8 cellular contexts compared by ENCODE assay signal in genomic region chr16:19559242-19559910, GRCh38. TPM values are rescaled to one million over a fixed set of nuclear protein-coding genes. Genes with fewer than 3 reads are reported as not detected.
DNase-seq lines count a peak whose midpoint lies in the region; ATAC-seq and TF ChIP-seq lines count a peak whose summit lies in the region.

No MANE protein-coding gene starts in this region.

- no peak for DNase-seq in right atrium auricular region (ENCODE audit: low spot score)
- no peak for DNase-seq in Right ventricle myocardium inferior (ENCODE audit: missing footprints)
- DNase-seq in T-helper 1 cell = peak in 3 of 5 donors; percentile 23 to 29 (median 23)
- DNase-seq in fibroblast of peridontal ligament (ENCODE audit: extremely low read depth) = peak; percentile 85
- peak; percentile 89 for DNase-seq in pons (ENCODE audit: low spot score)
- DNase-seq in ureter (ENCODE audit: low spot score) = no peak
- DNase-seq in activated CD4-positive, alpha-beta memory T cell treated with anti-CD3 and anti-CD28 coated beads, Interleukin-2, amount 10 ng/mL, durations not matched to agents 7 days and 5 days = no peak

- peaks cover 0 to 5% of the 10 kb centered on the region in 2 donors for H3K4me1 ChIP-seq in right atrium auricular region
- peaks cover 8% of the 10 kb centered on the region for H3K4me1 ChIP-seq in Loucy (ENCODE audit: insufficient read depth, low read length, poor library complexity, severe bottlenecking)

- H3K4me1 Mint-ChIP-seq in activated CD4-positive, alpha-beta memory T cell treated with anti-CD3 and anti-CD28 coated beads, Interleukin-2, amount 10 ng/mL, durations not matched to agents 7 days and 5 days = peaks cover 18% of the 10 kb centered on the region

- CTCF ChIA-PET in activated CD4-positive, alpha-beta memory T cell treated with anti-CD3 and anti-CD28 coated beads, Interleukin-2, amount 10 ng/mL, durations not matched to agents 7 days and 5 days (lab: Charles Lee) = interaction anchor here (0.7 to 1.6 kb wide), 7 partner anchors 8 to 340 kb away, joined by 3 to 6 read pairs (median 3); no protein-coding TSS in a partner anchor

- no peaks in the 10 kb centered on the region for H3F3A ChIP-seq in Loucy (ENCODE audit: low read depth)

- intact Hi-C loops in Right ventricle myocardium inferior (cut with DNase I) = loop anchor here (2.0 to 10.0 kb wide), 3 partner anchors 43 to 825 kb away; no protein-coding TSS in a partner anchor

- no peak overlapping the region for H3K9ac ChIP-seq in Loucy (ENCODE audit: low read depth, low read length, poor library complexity, severe bottlenecking)

- H3K4me3 Mint-ChIP-seq in activated CD4-positive, alpha-beta memory T cell treated with anti-CD3 and anti-CD28 coated beads, Interleukin-2, amount 10 ng/mL, durations not matched to agents 7 days and 5 days = no peak overlapping the region

- peak; percentile 67 to 76 for TF ChIP-seq CTCF in right atrium auricular region (IDR thresholded peaks at IDR 0.05)
- peak; percentile 80 for TF ChIP-seq CTCF in Loucy (conservative IDR thresholded peaks at IDR 0.05; ENCODE audit: low read length)

- no peak overlapping the region for H3K27ac Mint-ChIP-seq in activated CD4-positive, alpha-beta memory T cell treated with anti-CD3 and anti-CD28 coated beads, Interleukin-2, amount 10 ng/mL, durations not matched to agents 7 days and 5 days

- POLR2A ChIA-PET in activated CD4-positive, alpha-beta memory T cell treated with anti-CD3 and anti-CD28 coated beads, Interleukin-2, amount 10 ng/mL, durations not matched to agents 7 days and 5 days (lab: Charles Lee) = no interaction called here

- no peak overlapping the region for H3K4me3 ChIP-seq in right atrium auricular region
- H3K4me3 ChIP-seq in Loucy (ENCODE audit: low read length, poor library complexity, severe bottlenecking) = no peak overlapping the region

- H3K27me3 Mint-ChIP-seq in activated CD4-positive, alpha-beta memory T cell treated with anti-CD3 and anti-CD28 coated beads, Interleukin-2, amount 10 ng/mL, durations not matched to agents 7 days and 5 days = no peaks in the 10 kb centered on the region

- H3K9me2 ChIP-seq in Loucy (replicated peaks; ENCODE audit: low read depth, low read length) = no peaks in the 10 kb centered on the region

- H4K20me1 ChIP-seq in Loucy (ENCODE audit: insufficient read depth, low read length, poor library complexity, severe bottlenecking) = no peaks in the 10 kb centered on the region

- no peaks in the 10 kb centered on the region for H3K9me3 Mint-ChIP-seq in activated CD4-positive, alpha-beta memory T cell treated with anti-CD3 and anti-CD28 coated beads, Interleukin-2, amount 10 ng/mL, durations not matched to agents 7 days and 5 days

- H3K9me3 ChIP-seq in right atrium auricular region = no peaks in the 10 kb centered on the region
- H3K9me3 ChIP-seq in Loucy (ENCODE audit: insufficient read depth, low read depth, low read length) = no peaks in the 10 kb centered on the region

- no peak overlapping the region for H3K27ac ChIP-seq in right atrium auricular region

- H3K36me3 ChIP-seq in right atrium auricular region (no peaks in the 10 kb centered on the region), Loucy (ENCODE audit: insufficient read depth, low read length) (no peaks in the 10 kb centered on the region)

- H3K36me3 Mint-ChIP-seq in activated CD4-positive, alpha-beta memory T cell treated with anti-CD3 and anti-CD28 coated beads, Interleukin-2, amount 10 ng/mL, durations not matched to agents 7 days and 5 days (ENCODE audit: low read depth) = peaks cover 11% of the 10 kb centered on the region

- H3K4me2 ChIP-seq in Loucy (ENCODE audit: low read depth, low read length, poor library complexity, severe bottlenecking) = no peak overlapping the region

- no peaks in the 10 kb centered on the region for H3K79me2 ChIP-seq in Loucy (ENCODE audit: insufficient read depth, low read length)

- no peaks in the 10 kb centered on the region for H3K27me3 ChIP-seq in right atrium auricular region
- H3K27me3 ChIP-seq in Loucy (ENCODE audit: insufficient read depth, low read length, poor library complexity, severe bottlenecking) = no peaks in the 10 kb centered on the region

- no peak for ATAC-seq in Right ventricle myocardium inferior

- H2AFZ ChIP-seq in Loucy (ENCODE audit: low read length) = no peak overlapping the region

RNA-seq across cellular contexts. Expression of gene VPS35L, which starts 3.9 kb away (rescaled TPM):
- total RNA-seq in right atrium auricular region = 10 to 100 TPM; 27.0 to 28.3 TPM
- total RNA-seq in Right ventricle myocardium inferior = 24.6 TPM
- total RNA-seq in ureter = 76.4 TPM
- total RNA-seq in activated CD4-positive, alpha-beta memory T cell treated with anti-CD3 and anti-CD28 coated beads, Interleukin-2, amount 10 ng/mL, durations not matched to agents 7 days and 5 days = 10 to 100 TPM; 48.7 to 55.4 TPM

RNA-seq across cellular contexts. Expression of gene CCP110, which starts 35.6 kb away (rescaled TPM):
- 1 to 10 TPM; 6.0 to 6.8 TPM for total RNA-seq in right atrium auricular region
- 8.5 TPM for total RNA-seq in Right ventricle myocardium inferior
- total RNA-seq in ureter = 36.0 TPM
- 10 to 100 TPM; 44.7 to 50.9 TPM for total RNA-seq in activated CD4-positive, alpha-beta memory T cell treated with anti-CD3 and anti-CD28 coated beads, Interleukin-2, amount 10 ng/mL, durations not matched to agents 7 days and 5 days

RNA-seq across cellular contexts. Expression of gene GDE1, which starts 37.5 kb away (rescaled TPM):
- 10 to 100 TPM; 68.7 to 89.9 TPM for total RNA-seq in right atrium auricular region
- total RNA-seq in Right ventricle myocardium inferior = 110 TPM
- 80.8 TPM for total RNA-seq in ureter
- 10 to 100 TPM; 54.6 to 55.4 TPM for total RNA-seq in activated CD4-positive, alpha-beta memory T cell treated with anti-CD3 and anti-CD28 coated beads, Interleukin-2, amount 10 ng/mL, durations not matched to agents 7 days and 5 days

Comparison
In these comparisons a context has a peak if more than half of its experiments do, and no peak if none do; other contexts are left out.
1. DNase-seq: peak in T-helper 1 cell (3 of 5), fibroblast of peridontal ligament (single experiment) and pons (single experiment); none in right atrium auricular region (single experiment), Right ventricle myocardium inferior (single experiment), ureter (single experiment) and activated CD4-positive, alpha-beta memory T cell treated with anti-CD3 and anti-CD28 coated beads, Interleukin-2, amount 10 ng/mL, durations not matched to agents 7 days and 5 days (single experiment).